ENCODE assay signal across 8 cellular contexts in the genomic region with DNA sequence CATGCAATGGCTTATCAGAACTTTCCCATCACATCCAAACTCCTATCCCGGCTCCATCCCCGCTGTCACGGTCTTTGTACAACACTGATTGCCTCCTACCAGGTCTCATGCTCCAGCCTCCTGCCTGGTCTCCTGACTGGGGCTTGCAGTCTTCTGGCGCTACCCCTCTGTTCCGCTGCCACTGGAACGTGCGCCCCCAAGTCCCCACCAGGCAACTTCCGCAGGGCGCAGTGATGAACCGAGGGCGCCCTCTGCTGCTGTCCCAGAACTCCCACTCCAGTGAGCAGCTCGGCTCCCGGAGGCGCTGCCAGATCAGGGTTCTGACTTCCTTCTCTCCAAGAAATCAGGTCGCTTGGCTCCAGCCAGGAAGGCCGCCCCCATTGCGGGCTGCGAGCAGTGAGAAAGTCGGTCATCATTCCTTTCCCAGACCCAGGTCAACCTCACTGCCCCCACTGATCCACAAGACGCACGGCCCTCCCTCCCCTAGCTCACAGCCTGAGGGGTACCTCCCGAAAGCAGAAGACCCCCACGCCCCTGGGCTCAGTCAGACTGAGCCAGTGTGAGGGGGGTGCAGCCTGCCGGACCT. TPM values are rescaled to one million over a fixed set of nuclear protein-coding genes. Genes with fewer than 3 reads are reported as not detected.
DNase-seq lines count a peak whose midpoint lies in the region; ATAC-seq and TF ChIP-seq lines count a peak whose summit lies in the region.

No MANE protein-coding gene starts in this region.

- no peaks in the 10 kb centered on the region for H3K27me3 ChIP-seq in parathyroid adenoma (ENCODE audit: control insufficient read depth, insufficient read depth, low read length)

- H3K9me3 Mint-ChIP-seq in activated CD4-positive, alpha-beta T cell treated with anti-CD3 and anti-CD28 coated beads for 36 hours (ENCODE audit: low read depth), result no peaks in the 10 kb centered on the region
- H3K9me3 Mint-ChIP-seq in activated T-helper 17 cell treated with anti-CD3 and anti-CD28 coated beads, Interleukin-2, amount 50 U/mL, for 72 hours, result no peaks in the 10 kb centered on the region

- CTCF ChIA-PET in activated CD4-positive, alpha-beta T cell treated with anti-CD3 and anti-CD28 coated beads for 36 hours (lab: Charles Lee), result interaction anchor here (0.6 to 3.1 kb wide), 13 partner anchors 20 to 1610 kb away, joined by 3 to 24 read pairs (median 6); no protein-coding TSS in a partner anchor

- H3K9ac ChIP-seq in parathyroid adenoma, result no peak overlapping the region

- no peak overlapping the region for H3K27ac ChIP-seq in parathyroid adenoma

- no peaks in the 10 kb centered on the region for H3K9me3 ChIP-seq in parathyroid adenoma (ENCODE audit: control insufficient read depth, low read length)

- no peaks in the 10 kb centered on the region for H3K36me3 Mint-ChIP-seq in activated CD4-positive, alpha-beta T cell treated with anti-CD3 and anti-CD28 coated beads for 36 hours (ENCODE audit: low read depth)
- H3K36me3 Mint-ChIP-seq in activated T-helper 17 cell treated with anti-CD3 and anti-CD28 coated beads, Interleukin-2, amount 50 U/mL, for 72 hours (ENCODE audit: low read depth), result no peaks in the 10 kb centered on the region

- H3K27ac Mint-ChIP-seq in activated CD4-positive, alpha-beta T cell treated with anti-CD3 and anti-CD28 coated beads for 36 hours, result no peak overlapping the region
- H3K27ac Mint-ChIP-seq in activated T-helper 17 cell treated with anti-CD3 and anti-CD28 coated beads, Interleukin-2, amount 50 U/mL, for 72 hours, result no peak overlapping the region

- POLR2A ChIA-PET in activated CD4-positive, alpha-beta T cell treated with anti-CD3 and anti-CD28 coated beads for 36 hours (lab: Charles Lee), result no interaction called here

- DNase-seq in activated CD4-positive, alpha-beta T cell treated with anti-CD3 and anti-CD28 coated beads for 36 hours, result peak; percentile 73
- no peak for DNase-seq in activated CD4-positive, alpha-beta T cell treated with anti-CD3 and anti-CD28 coated beads for 1 hour
- DNase-seq in NCI-H510A (lab: John Stamatoyannopoulos, UW) (peak; percentile 13), head of caudate nucleus (peak; percentile 29 to 89 (median 79)), activated gamma-delta T cell treated with Interleukin-2 at 50 U/mL for 16 hours (no peak), NCI-H1048 (lab: John Stamatoyannopoulos, UW) (no peak)

- H3K4me2 ChIP-seq in parathyroid adenoma (ENCODE audit: low read length), result peak overlapping the region; percentile 8

- H2AFZ ChIP-seq in parathyroid adenoma, result peak overlapping the region; percentile 71

- TF ChIP-seq CTCF in parathyroid adenoma (IDR thresholded peaks at IDR 0.05), result peak; percentile 90

- no peaks in the 10 kb centered on the region for H3K4me1 ChIP-seq in parathyroid adenoma

- intact Hi-C loops in activated CD4-positive, alpha-beta T cell treated with anti-CD3 and anti-CD28 coated beads for 36 hours (cut with DNase I, micrococcal nuclease), result loop anchor here (1.0 kb wide), 2 partner anchors 71 to 163 kb away; no protein-coding TSS in a partner anchor
- intact Hi-C loops in head of caudate nucleus (cut with DNase I), result no loop called here

- no peak overlapping the region for H3K4me3 ChIP-seq in parathyroid adenoma (ENCODE audit: low read depth, low read length)

- peaks cover 3% of the 10 kb centered on the region for H3K79me2 ChIP-seq in parathyroid adenoma

- peaks cover 31% of the 10 kb centered on the region for H3K27me3 Mint-ChIP-seq in activated CD4-positive, alpha-beta T cell treated with anti-CD3 and anti-CD28 coated beads for 36 hours
- H3K27me3 Mint-ChIP-seq in activated T-helper 17 cell treated with anti-CD3 and anti-CD28 coated beads, Interleukin-2, amount 50 U/mL, for 72 hours, result peaks cover 29% of the 10 kb centered on the region

- H3K36me3 ChIP-seq in parathyroid adenoma (ENCODE audit: control insufficient read depth, insufficient read depth, low read length), result no peaks in the 10 kb centered on the region

- no peaks in the 10 kb centered on the region for H3K4me1 Mint-ChIP-seq in activated CD4-positive, alpha-beta T cell treated with anti-CD3 and anti-CD28 coated beads for 36 hours
- H3K4me1 Mint-ChIP-seq in activated T-helper 17 cell treated with anti-CD3 and anti-CD28 coated beads, Interleukin-2, amount 50 U/mL, for 72 hours, result no peaks in the 10 kb centered on the region

- peak; percentile 61 for ATAC-seq in activated CD4-positive, alpha-beta T cell treated with anti-CD3 and anti-CD28 coated beads for 36 hours
- ATAC-seq in activated T-helper 17 cell treated with anti-CD3 and anti-CD28 coated beads, Interleukin-2, amount 50 U/mL, for 72 hours (replicated peaks), result peak; percentile 70

- no peak overlapping the region for H3K4me3 Mint-ChIP-seq in activated CD4-positive, alpha-beta T cell treated with anti-CD3 and anti-CD28 coated beads for 36 hours
- no peak overlapping the region for H3K4me3 Mint-ChIP-seq in activated T-helper 17 cell treated with anti-CD3 and anti-CD28 coated beads, Interleukin-2, amount 50 U/mL, for 72 hours

RNA-seq across cellular contexts. Expression of a gene that starts 43.9 kb away (rescaled TPM):
- 10 to 100 TPM; 16.4 to 16.5 TPM for total RNA-seq in activated CD4-positive, alpha-beta T cell treated with anti-CD3 and anti-CD28 coated beads for 36 hours
- total RNA-seq in activated T-helper 17 cell treated with anti-CD3 and anti-CD28 coated beads, Interleukin-2, amount 50 U/mL, for 72 hours, result 10 to 100 TPM; 15.5 to 29.9 TPM

RNA-seq across cellular contexts. Expression of a gene that starts 45.7 kb away (rescaled TPM):
- total RNA-seq in activated CD4-positive, alpha-beta T cell treated with anti-CD3 and anti-CD28 coated beads for 36 hours, result not detected
- not detected for total RNA-seq in activated T-helper 17 cell treated with anti-CD3 and anti-CD28 coated beads, Interleukin-2, amount 50 U/mL, for 72 hours

RNA-seq across cellular contexts. Expression of a gene that starts 57.4 kb away (rescaled TPM):
- 10 to 100 TPM; 47.0 to 50.5 TPM for total RNA-seq in activated CD4-positive, alpha-beta T cell treated with anti-CD3 and anti-CD28 coated beads for 36 hours
- 10 to 100 TPM; 36.5 to 37.6 TPM for total RNA-seq in activated T-helper 17 cell treated with anti-CD3 and anti-CD28 coated beads, Interleukin-2, amount 50 U/mL, for 72 hours

Comparison
In these comparisons a context has a peak if more than half of its experiments do, and no peak if none do; other contexts are left out.
1. DNase-seq: peak in activated CD4-positive, alpha-beta T cell treated with anti-CD3 and anti-CD28 coated beads for 36 hours (single experiment), NCI-H510A (single experiment) and head of caudate nucleus (42 of 42); none in activated CD4-positive, alpha-beta T cell treated with anti-CD3 and anti-CD28 coated beads for 1 hour (single experiment), activated gamma-delta T cell treated with Interleukin-2 at 50 U/mL for 16 hours (single experiment) and NCI-H1048 (single experiment).